Comparison of ENCODE assay signal across 9 cellular contexts in genomic region chr6:6982663-6983062, GRCh38.
"Had no signal": no experiment of that assay in that cellular context is flagged by ENCODE, and none has a peak within 500 bp of the region (broad histone marks: within the 10 kb centered on the region; RNA-seq: fewer than 3 reads in every experiment).

No MANE protein-coding gene starts in this region.

- ATAC-seq: GM23338, HepG2 had no signal

- H3K4me2 ChIP-seq: GM23338 had no signal

- H3K27ac ChIP-seq: HL-60 had no signal

- FAIRE-seq: H1, H54, HepG2 had no signal

- DNase-seq: H9, HCEC 1CT, HFFc6, KG1 had no signal

- H3K4me3 ChIP-seq: GM23338 had no signal

- H2AFZ ChIP-seq: GM23338 had no signal
